ENCODE assay signal across 11 cellular contexts in genomic region chr12:95624544-95624943, GRCh38.
DNase-seq lines count a peak whose midpoint lies in the region; ATAC-seq, FAIRE-seq and TF ChIP-seq lines count a peak whose summit lies in the region.
"Had no signal": no experiment of that assay in that cellular context is flagged by ENCODE, and none has a peak within 500 bp of the region (broad histone marks: within the 10 kb centered on the region; RNA-seq: fewer than 3 reads in every experiment).

No MANE protein-coding gene starts in this region.

- DNase-seq in A549 (ENCODE audit: low read depth in 1 of 2, low spot score in 1 of 2): peak in 1 of 2 experiments; percentile 37
- peak; percentile 44 for DNase-seq in NCI-H1048 (lab: John Stamatoyannopoulos, UW)
- peak; percentile 86 for DNase-seq in epithelial cell of proximal tubule (ENCODE audit: low read depth)
- peak; percentile 97 to 98 for DNase-seq in lung microvascular endothelial cell (ENCODE audit: low read depth in 2 of 2)
- DNase-seq in activated CD4-positive, CD25-positive, alpha-beta regulatory T cell treated with anti-CD3 and anti-CD28 coated beads, Interleukin-2, amount 50 U/mL, for 72 hours: no peak
- DNase-seq in NCI-H345 treated with DMSO at 0.1 percent for 48 hours (lab: John Stamatoyannopoulos, UW; ENCODE audit: unreplicated experiment): no peak
- DNase-seq in NCI-H82 (lab: John Stamatoyannopoulos, UW): no peak
- no peak for DNase-seq in stimulated activated CD4-positive, alpha-beta T cell treated with anti-CD3 and anti-CD28 coated beads, Interleukin-4, amount 100 ng/mL, for 1 hour
- DNase-seq: adrenal gland, erythroblast, NCI-H1694 had no signal

- H3K4me1 ChIP-seq in A549: peaks cover 24% of the 10 kb centered on the region
- H3K4me1 ChIP-seq: adrenal gland had no signal

- CTCF ChIA-PET in A549 (lab: Yijun Ruan, JAX): interaction anchor here (1.0 to 3.1 kb wide), 10 partner anchors 9 to 194 kb away, joined by 3 to 25 read pairs (median 4); no protein-coding TSS in a partner anchor

- H3K4me3 ChIP-seq in A549 (no peak overlapping the region), epithelial cell of proximal tubule (ENCODE audit: low read depth, low read length) (no peak overlapping the region)
- H3K4me3 ChIP-seq: adrenal gland had no signal

- FAIRE-seq in A549 (lab: Jason Lieb, UNC): no peak

- peak in 1 of 2 experiments; percentile 27; a peak in 3 of 6 replicates for ATAC-seq in A549

- POLR2A ChIA-PET in A549 (lab: Yijun Ruan, JAX): no interaction called here

- no peaks in the 10 kb centered on the region for H3K9me3 ChIP-seq in A549
- H3K9me3 ChIP-seq: adrenal gland had no signal

- no peak for TF ChIP-seq RAD21 in A549 (conservative IDR thresholded peaks at IDR 0.05 in 1 of 2, IDR thresholded peaks at IDR 0.05 in 1 of 2)

- TF ChIP-seq CTCF in A549 (IDR thresholded peaks at IDR 0.05) (no peak), epithelial cell of proximal tubule (conservative IDR thresholded peaks at IDR 0.05; ENCODE audit: low read depth, low read length) (no peak)

- peak overlapping the region; percentile 63 to 84 for H3K27ac ChIP-seq in A549

- TF ChIP-seq POLR2A in A549 (IDR thresholded peaks at IDR 0.05; ENCODE audit: low read length): no peak

- H3K4me2 ChIP-seq in A549: peak overlapping the region; percentile 40; the same call in 2 of the 3 replicates

- 69% methylated on average over 7 of the region's 7 CpGs for WGBS in A549 (ENCODE audit: missing lambda C conversion rate)

- no peak for TF ChIP-seq EP300 in A549 (IDR thresholded peaks at IDR 0.05)

TF ChIP-seq in A549, 52 proteins besides CTCF, POLR2A, EP300 and RAD21:
- no peak for TF ChIP-seq ZNF302 (CRISPR knock-in tag; IDR thresholded peaks at IDR 0.05)
- TF ChIP-seq NR3C1 (IDR thresholded peaks at IDR 0.05): no peak
- no peak for TF ChIP-seq FOXS1 (CRISPR knock-in tag; IDR thresholded peaks at IDR 0.05)
- TF ChIP-seq RNF2 (IDR thresholded peaks at IDR 0.05; ENCODE audit: borderline replicate concordance, low read depth): no peak
- no peak for TF ChIP-seq RFX5 (IDR thresholded peaks at IDR 0.05)

Comparison
In these comparisons a context has a peak if more than half of its experiments do, and no peak if none do; other contexts are left out.
1. DNase-seq: peak in NCI-H1048 (single experiment), epithelial cell of proximal tubule (single experiment) and lung microvascular endothelial cell (2 of 2); none in activated CD4-positive, CD25-positive, alpha-beta regulatory T cell treated with anti-CD3 and anti-CD28 coated beads, Interleukin-2, amount 50 U/mL, for 72 hours (single experiment), NCI-H345 treated with DMSO at 0.1 percent for 48 hours (single experiment), NCI-H82 (single experiment) and stimulated activated CD4-positive, alpha-beta T cell treated with anti-CD3 and anti-CD28 coated beads, Interleukin-4, amount 100 ng/mL, for 1 hour (single experiment).